ENCODE assay signal across 9 cellular contexts in the genomic region with DNA sequence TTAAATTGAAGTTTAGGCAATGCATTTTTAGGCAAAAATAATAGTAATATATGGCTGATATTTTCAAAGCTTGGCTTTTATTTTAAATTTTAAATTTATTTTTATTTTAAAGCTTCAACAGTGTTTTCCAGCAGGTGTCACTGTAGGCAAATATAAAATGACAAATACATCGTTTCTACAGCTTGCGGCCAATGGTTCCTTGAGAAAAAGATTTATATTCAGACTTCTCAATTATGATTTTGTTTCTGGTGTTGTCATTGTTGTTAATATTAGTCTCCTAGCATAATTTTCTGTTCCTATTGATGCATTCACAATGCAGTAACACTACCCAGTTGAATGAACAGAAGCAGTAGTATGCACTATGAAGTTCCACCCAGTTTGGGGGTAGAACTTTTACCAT.
A peak's percentile ranks its signal among the peaks of the same experiment; 100 is the strongest.
DNase-seq lines count a peak whose midpoint lies in the region; ATAC-seq and TF ChIP-seq lines count a peak whose summit lies in the region.
"Had no signal": no experiment of that assay in that cellular context is flagged by ENCODE, and none has a peak within 500 bp of the region (broad histone marks: within the 10 kb centered on the region; RNA-seq: fewer than 3 reads in every experiment).

No MANE protein-coding gene starts in this region.

- no peak overlapping the region for H3K9ac ChIP-seq in PC-3 (ENCODE audit: low read length)

- intact Hi-C loops in PC-3 (cut with micrococcal nuclease), result loop anchor here (1.0 to 5.0 kb wide), 3 partner anchors 492 to 1473 kb away; no protein-coding TSS in a partner anchor

- TF ChIP-seq CTCF in PC-3 (conservative IDR thresholded peaks at IDR 0.05; ENCODE audit: low read depth, low read length), result peak; percentile 49
- no peak for TF ChIP-seq CTCF in fibroblast of villous mesenchyme (IDR thresholded peaks at IDR 0.05; ENCODE audit: insufficient read depth, low read depth, low read length)

- no peaks in the 10 kb centered on the region for H3K9me2 ChIP-seq in PC-3 (replicated peaks; ENCODE audit: low read length)

- no peaks in the 10 kb centered on the region for H4K20me1 ChIP-seq in PC-3 (ENCODE audit: low read length)

- H3K4me2 ChIP-seq in PC-3 (ENCODE audit: low read length), result no peak overlapping the region

- H3K27ac ChIP-seq in PC-3 (ENCODE audit: low read length), result no peak overlapping the region

- peaks cover 31% of the 10 kb centered on the region; the same call in 1 of the 2 replicates for H3K27me3 ChIP-seq in PC-3 (ENCODE audit: low read length)

- no peaks in the 10 kb centered on the region for H3K79me2 ChIP-seq in PC-3 (ENCODE audit: low read length)

- H2AFZ ChIP-seq in PC-3 (ENCODE audit: low read length), result no peak overlapping the region

- H3K4me1 ChIP-seq in PC-3 (ENCODE audit: insufficient read depth, low read length), result no peaks in the 10 kb centered on the region

- H3K9me3 ChIP-seq in PC-3 (ENCODE audit: low read length), result no peaks in the 10 kb centered on the region

- ATAC-seq in PC-3, result no peak
- no peak for ATAC-seq in HG02759 (IDR thresholded peaks at IDR 0.05; ENCODE audit: unreplicated experiment)

- H3K4me3 ChIP-seq in PC-3 (ENCODE audit: low read length) (no peak overlapping the region), fibroblast of villous mesenchyme (ENCODE audit: low read depth, low read length) (no peak overlapping the region)

- peak; percentile 23 for DNase-seq in A172 (ENCODE audit: low spot score)
- DNase-seq in HS-5 (ENCODE audit: low read depth), result peak; percentile 4
- peak; percentile 47 for DNase-seq in PC-3
- peak; percentile 2 for DNase-seq in fibroblast of villous mesenchyme (ENCODE audit: low read depth)
- DNase-seq in occipital lobe (lab: John Stamatoyannopoulos, UW), result no peak
- DNase-seq in hepatic stellate cell (ENCODE audit: low spot score), result no peak
- DNase-seq in UCSD-AML1 (lab: John Stamatoyannopoulos, UW; ENCODE audit: unreplicated experiment), result no peak
- DNase-seq: kidney glomerular epithelial cell had no signal

- H3K36me3 ChIP-seq in PC-3 (ENCODE audit: low read depth, low read length), result no peaks in the 10 kb centered on the region

- POLR2A ChIA-PET in PC-3 (lab: Charles Lee; ENCODE audit: unreplicated experiment), result no interaction called here

- CTCF ChIA-PET in PC-3 (lab: Charles Lee), result interaction anchor here (0.5 to 1.0 kb wide), 4 partner anchors 117 to 663 kb away, joined by 3 to 4 read pairs (median 4); no protein-coding TSS in a partner anchor

- H3F3A ChIP-seq in PC-3 (ENCODE audit: low read length, unreplicated experiment), result no peaks in the 10 kb centered on the region

- no TSS peak for BruUV-seq in PC-3 (replicated peaks; lab: Mats Ljungman, UMichigan)

Comparison
In these comparisons a context has a peak if more than half of its experiments do, and no peak if none do; other contexts are left out.
1. DNase-seq: peak in A172 (single experiment), HS-5 (single experiment), PC-3 (single experiment) and fibroblast of villous mesenchyme (single experiment); none in occipital lobe (single experiment), hepatic stellate cell (single experiment) and UCSD-AML1 (single experiment).